Comparison of ENCODE assay signal across 1 cellular context in genomic region chrX:120260369-120260768, GRCh38.
A peak's percentile ranks its signal among the peaks of the same experiment; 100 is the strongest.
TF ChIP-seq lines count a peak whose summit lies in the region.

No MANE protein-coding gene starts in this region.

TF ChIP-seq in HEK293, 187 proteins besides CTCF, POLR2A, EP300 and RAD21 (continued from another document):
- TF ChIP-seq PRDM10 (tag by site-specific recombination; IDR thresholded peaks at IDR 0.05) (peak; percentile 90), ZNF398 (tag by site-specific recombination; IDR thresholded peaks at IDR 0.05) (no peak), ZBTB48 (tag by site-specific recombination; IDR thresholded peaks at IDR 0.05) (peak; percentile 82), ZNF600 (tag by site-specific recombination; IDR thresholded peaks at IDR 0.05) (0 out of 2 replicates have a peak, but pooled peaks have one; percentile 30), AEBP2 (tag by site-specific recombination; IDR thresholded peaks at IDR 0.05; ENCODE audit: borderline replicate concordance) (no peak)
